1 cellular context compared by ENCODE assay signal in genomic region chr12:104494137-104494815, GRCh38.
TF ChIP-seq lines count a peak whose summit lies in the region.

No MANE protein-coding gene starts in this region.

TF ChIP-seq in K562, 482 proteins besides CTCF, POLR2A, EP300 and RAD21 (continued from another document and continues in another):
- no peak for TF ChIP-seq RREB1 (CRISPR knock-in tag; IDR thresholded peaks at IDR 0.05)
- no peak for TF ChIP-seq ZNF280B (CRISPR knock-in tag; IDR thresholded peaks at IDR 0.05)
- TF ChIP-seq ZNF740 (CRISPR knock-in tag; IDR thresholded peaks at IDR 0.05) = no peak
- TF ChIP-seq ZNF740 (tag; IDR thresholded peaks at IDR 0.05) = no peak
- TF ChIP-seq ZBTB33 (CRISPR knock-in tag; IDR thresholded peaks at IDR 0.05) = no peak
- TF ChIP-seq ZNF77 (CRISPR knock-in tag; IDR thresholded peaks at IDR 0.05) = no peak
- TF ChIP-seq MCM3 (IDR thresholded peaks at IDR 0.05) = no peak
- TF ChIP-seq SMAD2 (IDR thresholded peaks at IDR 0.05; ENCODE audit: low read depth, low read length) = no peak
- TF ChIP-seq ERF (CRISPR knock-in tag; IDR thresholded peaks at IDR 0.05) = no peak
- no peak for TF ChIP-seq ELF2 (CRISPR knock-in tag; IDR thresholded peaks at IDR 0.05)
- no peak for TF ChIP-seq ELF4 (CRISPR knock-in tag; IDR thresholded peaks at IDR 0.05)
- TF ChIP-seq ZNF766 (CRISPR knock-in tag; conservative IDR thresholded peaks at IDR 0.05) = peak; percentile 40; the same call in 1 of the 2 replicates
- TF ChIP-seq MGA (IDR thresholded peaks at IDR 0.05) = no peak
- no peak for TF ChIP-seq SUPT5H (IDR thresholded peaks at IDR 0.05)
- TF ChIP-seq CEBPG (CRISPR knock-in tag; IDR thresholded peaks at IDR 0.05) = no peak
- no peak for TF ChIP-seq CEBPG (tag; conservative IDR thresholded peaks at IDR 0.05 in 1 of 2, IDR thresholded peaks at IDR 0.05 in 1 of 2)
- no peak for TF ChIP-seq TAF9B (IDR thresholded peaks at IDR 0.05; ENCODE audit: partially characterized antibody)
- no peak for TF ChIP-seq NR2F6 (CRISPR knock-in tag; IDR thresholded peaks at IDR 0.05)
- peak; percentile 37; the same call in 1 of the 2 replicates for TF ChIP-seq MITF (IDR thresholded peaks at IDR 0.05)
- no peak for TF ChIP-seq ZNF79 (CRISPR knock-in tag; IDR thresholded peaks at IDR 0.05; ENCODE audit: low read depth)
- no peak for TF ChIP-seq MEF2D (tag; conservative IDR thresholded peaks at IDR 0.05; ENCODE audit: low read depth)
- no peak for TF ChIP-seq E2F5 (CRISPR knock-in tag; IDR thresholded peaks at IDR 0.05)
- no peak for TF ChIP-seq ZBTB5 (IDR thresholded peaks at IDR 0.05)
- no peak for TF ChIP-seq NFE2L1 (tag; IDR thresholded peaks at IDR 0.05; ENCODE audit: borderline replicate concordance, low read depth)
- no peak for TF ChIP-seq TAF1 (IDR thresholded peaks at IDR 0.05; ENCODE audit: control insufficient read depth, extremely low read depth, insufficient read depth, low read length, severe bottlenecking)
- TF ChIP-seq CCAR2 (IDR thresholded peaks at IDR 0.05; ENCODE audit: low read depth, low read length) = no peak
- no peak for TF ChIP-seq ZBED1 (IDR thresholded peaks at IDR 0.05)
- no peak for TF ChIP-seq NR2C1 (IDR thresholded peaks at IDR 0.05)
- 0 out of 2 replicates have a peak, but pooled peaks have one; percentile 12 for TF ChIP-seq NR2C1 (tag; IDR thresholded peaks at IDR 0.05)
- no peak for TF ChIP-seq SETDB1 (IDR thresholded peaks at IDR 0.05; ENCODE audit: low read length)
- no peak for TF ChIP-seq HNRNPH1 (optimal IDR thresholded peaks at IDR 0.05; ENCODE audit: low read depth, low read length)
